In the genomic region with DNA sequence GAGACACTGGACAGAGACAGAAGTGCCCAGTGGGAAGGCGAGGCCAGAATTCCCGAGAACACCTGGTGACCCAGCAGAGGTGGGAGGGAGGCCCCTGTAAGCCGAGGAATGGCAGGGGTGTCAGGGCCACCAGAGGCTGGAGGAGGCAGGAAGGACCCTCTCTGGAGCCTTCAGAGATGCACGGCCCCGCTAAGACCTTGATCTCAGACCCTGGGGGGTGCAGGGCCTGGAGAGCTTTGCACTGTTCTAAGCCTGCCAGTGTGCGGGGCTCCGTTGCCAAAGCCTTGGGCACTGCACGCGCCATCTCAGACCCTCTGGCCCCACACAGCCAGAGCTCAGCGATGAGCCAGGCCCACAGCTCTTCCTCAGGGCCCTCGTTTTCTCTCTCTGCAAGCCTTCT, we compare ENCODE assay signal across 15 cellular contexts.
DNase-seq lines count a peak whose midpoint lies in the region; ATAC-seq, FAIRE-seq and TF ChIP-seq lines count a peak whose summit lies in the region.
"Had no signal": no experiment of that assay in that cellular context is flagged by ENCODE, and none has a peak within 500 bp of the region (broad histone marks: within the 10 kb centered on the region; RNA-seq: fewer than 3 reads in every experiment).

No MANE protein-coding gene starts in this region.

- TF ChIP-seq POLR2A in sigmoid colon (IDR thresholded peaks at IDR 0.05) = no peak

- H3K36me3 ChIP-seq in right atrium auricular region (no peaks in the 10 kb centered on the region), sigmoid colon (no peaks in the 10 kb centered on the region), upper lobe of right lung (no peaks in the 10 kb centered on the region)
- H3K36me3 ChIP-seq: BLaER1, HAP-1 had no signal

- DNase-seq in cardiac septum (ENCODE audit: low spot score) = peak; percentile 29
- DNase-seq in right atrium auricular region (ENCODE audit: low spot score) = no peak
- peak; percentile 68 for DNase-seq in mesenteric fat pad (ENCODE audit: low spot score)
- DNase-seq in sigmoid colon = peak; percentile 46
- DNase-seq in upper lobe of right lung = peak; percentile 44
- DNase-seq in RCC 7860 (ENCODE audit: low spot score) = no peak
- DNase-seq in activated naive CD8-positive, alpha-beta T cell treated with anti-CD3 and anti-CD28 coated beads for 36 hours = no peak
- DNase-seq in activated gamma-delta T cell (lab: John Stamatoyannopoulos, UW) = no peak
- DNase-seq: 8988T; AML-193; CD8-positive, alpha-beta memory T cell; GOT3 had no signal

- TF ChIP-seq CTCF in right atrium auricular region (IDR thresholded peaks at IDR 0.05) (no peak), sigmoid colon (IDR thresholded peaks at IDR 0.05) (no peak), upper lobe of right lung (IDR thresholded peaks at IDR 0.05) (no peak)

- no peak for ATAC-seq in upper lobe of right lung

- peaks cover 10% of the 10 kb centered on the region for H3K9me3 Mint-ChIP-seq in activated naive CD8-positive, alpha-beta T cell treated with anti-CD3 and anti-CD28 coated beads for 36 hours

- H3K27me3 ChIP-seq in right atrium auricular region (no peaks in the 10 kb centered on the region), sigmoid colon (no peaks in the 10 kb centered on the region), upper lobe of right lung (no peaks in the 10 kb centered on the region)
- H3K27me3 ChIP-seq: BLaER1 had no signal

- H3K4me3 ChIP-seq in right atrium auricular region = no peak overlapping the region
- H3K4me3 ChIP-seq in sigmoid colon = no peak overlapping the region
- no peak overlapping the region for H3K4me3 ChIP-seq in upper lobe of right lung
- H3K4me3 ChIP-seq: BLaER1, HAP-1 had no signal

- H3K9me3 ChIP-seq in right atrium auricular region = peaks cover 0 to 7% of the 10 kb centered on the region in 2 donors
- no peaks in the 10 kb centered on the region for H3K9me3 ChIP-seq in sigmoid colon
- no peaks in the 10 kb centered on the region for H3K9me3 ChIP-seq in upper lobe of right lung
- H3K9me3 ChIP-seq: HAP-1 had no signal

- no peak overlapping the region for H3K27ac Mint-ChIP-seq in activated naive CD8-positive, alpha-beta T cell treated with anti-CD3 and anti-CD28 coated beads for 36 hours
- H3K27ac Mint-ChIP-seq: CD8-positive, alpha-beta memory T cell had no signal

- H3K27ac ChIP-seq in right atrium auricular region (no peak overlapping the region), sigmoid colon (no peak overlapping the region), upper lobe of right lung (no peak overlapping the region)
- H3K27ac ChIP-seq: BLaER1 had no signal

- WGBS in sigmoid colon, 2 donors = 89 to 90% methylated on average over 11 of the region's 11 CpGs

- no peak for FAIRE-seq in RCC 7860 (lab: Jason Lieb, UNC)
- FAIRE-seq: GM18507 had no signal

- H3K4me1 Mint-ChIP-seq in activated naive CD8-positive, alpha-beta T cell treated with anti-CD3 and anti-CD28 coated beads for 36 hours = peaks cover 2% of the 10 kb centered on the region
- H3K4me1 Mint-ChIP-seq: CD8-positive, alpha-beta memory T cell had no signal

- H3K4me3 Mint-ChIP-seq in activated naive CD8-positive, alpha-beta T cell treated with anti-CD3 and anti-CD28 coated beads for 36 hours = no peak overlapping the region
- H3K4me3 Mint-ChIP-seq: CD8-positive, alpha-beta memory T cell had no signal

- peaks cover 8% of the 10 kb centered on the region for H3K27me3 Mint-ChIP-seq in activated naive CD8-positive, alpha-beta T cell treated with anti-CD3 and anti-CD28 coated beads for 36 hours

- H3K4me1 ChIP-seq in right atrium auricular region = no peaks in the 10 kb centered on the region
- no peaks in the 10 kb centered on the region for H3K4me1 ChIP-seq in sigmoid colon
- no peaks in the 10 kb centered on the region for H3K4me1 ChIP-seq in upper lobe of right lung
- H3K4me1 ChIP-seq: HAP-1 had no signal

- intact Hi-C loops in cardiac septum (cut with DNase I) (no loop called here), sigmoid colon (cut with DNase I) (no loop called here), upper lobe of right lung (cut with DNase I) (no loop called here)

- no peak for TF ChIP-seq EP300 in sigmoid colon (IDR thresholded peaks at IDR 0.05)

- H3K36me3 Mint-ChIP-seq in activated naive CD8-positive, alpha-beta T cell treated with anti-CD3 and anti-CD28 coated beads for 36 hours = peaks cover 8% of the 10 kb centered on the region
- H3K36me3 Mint-ChIP-seq: CD8-positive, alpha-beta memory T cell had no signal

Comparison
In these comparisons a context has a peak if more than half of its experiments do, and no peak if none do; other contexts are left out.
1. DNase-seq: peak in cardiac septum (single experiment), mesenteric fat pad (single experiment), sigmoid colon (single experiment) and upper lobe of right lung (single experiment); none in right atrium auricular region (single experiment), RCC 7860 (single experiment), activated naive CD8-positive, alpha-beta T cell treated with anti-CD3 and anti-CD28 coated beads for 36 hours (single experiment) and activated gamma-delta T cell (single experiment).